2 cellular contexts compared by ENCODE assay signal in genomic region chr5:53481354-53481886, GRCh38.
TF ChIP-seq lines count a peak whose summit lies in the region.

No MANE protein-coding gene starts in this region.

TF ChIP-seq in H1, 55 proteins besides CTCF, POLR2A, EP300 and RAD21 (continued from another document):
- no peak for TF ChIP-seq USF2 (IDR thresholded peaks at IDR 0.05; ENCODE audit: low read length)
- no peak for TF ChIP-seq CREB1 (IDR thresholded peaks at IDR 0.05)
- TF ChIP-seq GABPA (IDR thresholded peaks at IDR 0.05; ENCODE audit: borderline replicate concordance, insufficient read depth, low read length) = no peak
- no peak for TF ChIP-seq JUND (IDR thresholded peaks at IDR 0.05; ENCODE audit: low read length)
- TF ChIP-seq MAFK (IDR thresholded peaks at IDR 0.05; ENCODE audit: low read depth, low read length) = no peak
- TF ChIP-seq E2F6 (IDR thresholded peaks at IDR 0.05) = no peak
- TF ChIP-seq ATF3 (IDR thresholded peaks at IDR 0.05; ENCODE audit: insufficient read depth, low read depth, low read length) = no peak
- TF ChIP-seq TBP (IDR thresholded peaks at IDR 0.05; ENCODE audit: low read depth, low read length) = no peak
- TF ChIP-seq MAX (IDR thresholded peaks at IDR 0.05) = no peak
- TF ChIP-seq SIX5 (IDR thresholded peaks at IDR 0.05; ENCODE audit: low read depth, low read length) = no peak
- TF ChIP-seq POLR2AphosphoS5 (IDR thresholded peaks at IDR 0.05; ENCODE audit: low read depth, low read length) = no peak
- TF ChIP-seq TAF1 (IDR thresholded peaks at IDR 0.05; ENCODE audit: low read depth, low read length) = no peak
- no peak for TF ChIP-seq KDM5A (IDR thresholded peaks at IDR 0.05; ENCODE audit: low read length)
- TF ChIP-seq TCF12 (IDR thresholded peaks at IDR 0.05; ENCODE audit: low read depth, low read length) = no peak
- TF ChIP-seq FOSL1 (IDR thresholded peaks at IDR 0.05; ENCODE audit: insufficient read depth, low read depth, low read length) = no peak
- no peak for TF ChIP-seq BCL11A (IDR thresholded peaks at IDR 0.05; ENCODE audit: low read depth in 2 of 2, low read length in 2 of 2)
- no peak for TF ChIP-seq ASH2L (IDR thresholded peaks at IDR 0.05; ENCODE audit: low read length)
- no peak for TF ChIP-seq CHD2 (IDR thresholded peaks at IDR 0.05; ENCODE audit: low read length)

TF ChIP-seq in neural cell, 6 proteins besides CTCF, POLR2A, EP300 and RAD21 (continued from another document):
- TF ChIP-seq REST (IDR thresholded peaks at IDR 0.05; ENCODE audit: borderline replicate concordance) (no peak), EZH2 (IDR thresholded peaks at IDR 0.05; ENCODE audit: borderline replicate concordance, insufficient read depth, low read length, poor library complexity, severe bottlenecking) (no peak), SMC3 (conservative IDR thresholded peaks at IDR 0.05; ENCODE audit: poor library complexity) (no peak), MXI1 (conservative IDR thresholded peaks at IDR 0.05; ENCODE audit: poor library complexity, severe bottlenecking) (no peak)
